Comparison of ENCODE assay signal across 21 cellular contexts in genomic region chr2:181395871-181396574, GRCh38.
A peak's percentile ranks its signal among the peaks of the same experiment; 100 is the strongest.
DNase-seq lines count a peak whose midpoint lies in the region; ATAC-seq and TF ChIP-seq lines count a peak whose summit lies in the region.
"Had no signal": no experiment of that assay in that cellular context is flagged by ENCODE, and none has a peak within 500 bp of the region (broad histone marks: within the 10 kb centered on the region; RNA-seq: fewer than 3 reads in every experiment).

No MANE protein-coding gene starts in this region.

- peak overlapping the region in 2 of 11 experiments; percentile 13 to 31; a peak in 3 of 22 replicates for H3K9ac ChIP-seq in BLaER1 treated with 17β-estradiol and CSF1 and Interleukin-3, amounts not matched to agents 10 nM and 100 nM
- peak overlapping the region; percentile 53 for H3K9ac ChIP-seq in Loucy (ENCODE audit: low read depth, low read length, poor library complexity, severe bottlenecking)
- no peak overlapping the region for H3K9ac ChIP-seq in SK-N-MC (ENCODE audit: insufficient read length)

- H3K79me2 ChIP-seq in Loucy (ENCODE audit: insufficient read depth, low read length) = no peaks in the 10 kb centered on the region

- H2AFZ ChIP-seq in Loucy (ENCODE audit: low read length) = no peak overlapping the region

- H3K27ac ChIP-seq in BLaER1 treated with 17β-estradiol and CSF1 and Interleukin-3, amounts not matched to agents 10 nM and 100 nM = peak overlapping the region in 10 of 11 experiments; percentile 25 to 78 (median 61); a peak in 18 of 22 replicates
- peak overlapping the region; percentile 54 for H3K27ac ChIP-seq in SK-N-MC
- H3K27ac ChIP-seq: cardiac muscle cell, tibial artery had no signal

- POLR2A ChIA-PET in HEK293T (lab: Yijun Ruan, JAX) = no interaction called here

- H3K4me2 ChIP-seq in BLaER1 treated with 17β-estradiol and CSF1 and Interleukin-3, amounts not matched to agents 10 nM and 100 nM = peak overlapping the region; percentile 12 to 88 (median 58); a peak in 21 of 22 replicates
- H3K4me2 ChIP-seq in Loucy (ENCODE audit: low read depth, low read length, poor library complexity, severe bottlenecking) = peak overlapping the region; percentile 58

- H3K4me3 Mint-ChIP-seq in immature natural killer cell = peak overlapping the region in 3 of 5 donors; percentile 48 to 64 (median 53)
- H3K4me3 Mint-ChIP-seq: T-helper 1 cell treated with Interleukin-12 subunit alpha and Interleukin-12 subunit beta and Interleukin-4 antibody, amounts not matched to agents 30 μg/mL and 1 μg/mL, for 36 hours had no signal

- H3K27me3 Mint-ChIP-seq in immature natural killer cell (ENCODE audit: low read depth in 3 of 3) = peaks cover 8 to 13% (median 9%) of the 10 kb centered on the region in 3 donors

- H3K4me1 Mint-ChIP-seq in immature natural killer cell = peaks cover 35 to 40% of the 10 kb centered on the region in 2 donors

- no peak for TF ChIP-seq CTCF in Loucy (conservative IDR thresholded peaks at IDR 0.05; ENCODE audit: low read length)

- H3K9me3 Mint-ChIP-seq in immature natural killer cell = no peaks in the 10 kb centered on the region

- H3K9me2 ChIP-seq in Loucy (replicated peaks; ENCODE audit: low read depth, low read length) = no peaks in the 10 kb centered on the region

- H3K27me3 ChIP-seq in BLaER1 treated with 17β-estradiol and CSF1 and Interleukin-3, amounts not matched to agents 10 nM and 100 nM = no peaks in the 10 kb centered on the region
- H3K27me3 ChIP-seq in Loucy (ENCODE audit: insufficient read depth, low read length, poor library complexity, severe bottlenecking) = no peaks in the 10 kb centered on the region
- H3K27me3 ChIP-seq: cardiac muscle cell, tibial artery had no signal

- 0 out of 20 replicates have a peak overlapping the region, but pooled peaks of 3 of the 10 experiments have one; percentile 8 to 11 (median 10) for H3K4me3 ChIP-seq in BLaER1 treated with 17β-estradiol and CSF1 and Interleukin-3, amounts not matched to agents 10 nM and 100 nM
- H3K4me3 ChIP-seq in Loucy (ENCODE audit: low read length, poor library complexity, severe bottlenecking) (peak overlapping the region; percentile 63), SK-N-MC (peak overlapping the region; percentile 11; the same call in 1 of the 2 replicates)
- H3K4me3 ChIP-seq: cardiac muscle cell, tibial artery had no signal

- peak overlapping the region; percentile 47 to 93 (median 88) for H3K27ac Mint-ChIP-seq in immature natural killer cell

- no peaks in the 10 kb centered on the region for H3K36me3 Mint-ChIP-seq in immature natural killer cell

- DNase-seq in SK-N-MC (ENCODE audit: low read depth, low spot score) = no peak
- no peak for DNase-seq in immature natural killer cell
- DNase-seq in HEK293T (ENCODE audit: extremely low spot score) = no peak
- no peak for DNase-seq in NCI-H524 treated with DMSO at 0.1 percent for 48 hours (lab: John Stamatoyannopoulos, UW)
- DNase-seq: activated CD4-positive, CD25-positive, alpha-beta regulatory T cell treated with anti-CD3 and anti-CD28 coated beads, Interleukin-2, amount 50 U/mL, for 72 hours; activated effector memory CD4-positive, alpha-beta T cell treated with Interleukin-2 at 50 U/mL for 16 hours; midbrain; NCI-H1417 treated with DMSO at 0.1 percent for 48 hours; NCI-H774; retina; stimulated activated CD4-positive, alpha-beta T cell treated with anti-CD3 and anti-CD28 coated beads, Interleukin-15, amount 100 ng/mL, for 24 hours; stimulated activated naive CD4-positive, alpha-beta T cell; tibial artery had no signal

- CTCF ChIA-PET in HEK293T (lab: Yijun Ruan, JAX) = no interaction called here

- no peaks in the 10 kb centered on the region for H3K36me3 ChIP-seq in BLaER1 treated with 17β-estradiol and CSF1 and Interleukin-3, amounts not matched to agents 10 nM and 100 nM
- H3K36me3 ChIP-seq in Loucy (ENCODE audit: insufficient read depth, low read length) = no peaks in the 10 kb centered on the region
- no peaks in the 10 kb centered on the region for H3K36me3 ChIP-seq in SK-N-MC (ENCODE audit: insufficient read depth, low read length)
- H3K36me3 ChIP-seq: cardiac muscle cell, tibial artery had no signal

- H4K20me1 ChIP-seq in BLaER1 treated with 17β-estradiol and CSF1 and Interleukin-3, amounts not matched to agents 10 nM and 100 nM = no peaks in the 10 kb centered on the region
- H4K20me1 ChIP-seq in Loucy (ENCODE audit: insufficient read depth, low read length, poor library complexity, severe bottlenecking) = no peaks in the 10 kb centered on the region

- ATAC-seq in HG03457 (IDR thresholded peaks at IDR 0.05; ENCODE audit: unreplicated experiment) (no peak), HG03135 (IDR thresholded peaks at IDR 0.05; ENCODE audit: unreplicated experiment) (no peak)
- ATAC-seq: esophagus mucosa, left lobe of liver had no signal

- peaks cover 0 to 21% (median 8%) of the 10 kb centered on the region in 11 experiments; a peak in 10 of 22 replicates for H3K9me3 ChIP-seq in BLaER1 treated with 17β-estradiol and CSF1 and Interleukin-3, amounts not matched to agents 10 nM and 100 nM (replicated peaks in 1 of 11)
- H3K9me3 ChIP-seq in Loucy (ENCODE audit: insufficient read depth, low read depth, low read length) (no peaks in the 10 kb centered on the region), SK-N-MC (ENCODE audit: low read depth, low read length) (no peaks in the 10 kb centered on the region)
- H3K9me3 ChIP-seq: tibial artery had no signal

- H3F3A ChIP-seq in Loucy (ENCODE audit: low read depth) = peaks cover 5% of the 10 kb centered on the region; the same call in 1 of the 2 replicates

- peaks cover 43 to 66% (median 54%) of the 10 kb centered on the region in 10 experiments for H3K4me1 ChIP-seq in BLaER1 treated with 17β-estradiol and CSF1 and Interleukin-3, amounts not matched to agents 10 nM and 100 nM
- peaks cover 67% of the 10 kb centered on the region for H3K4me1 ChIP-seq in Loucy (ENCODE audit: insufficient read depth, low read length, poor library complexity, severe bottlenecking)
- H3K4me1 ChIP-seq: tibial artery had no signal

TF ChIP-seq in HEK293T, 16 proteins besides CTCF, POLR2A, EP300 and RAD21:
- TF ChIP-seq SP1 (IDR thresholded peaks at IDR 0.05) (no peak), SUZ12 (IDR thresholded peaks at IDR 0.05) (no peak), FOXA1 (IDR thresholded peaks at IDR 0.05) (no peak), HDGF (IDR thresholded peaks at IDR 0.05; ENCODE audit: borderline replicate concordance) (no peak), PKNOX1 (IDR thresholded peaks at IDR 0.05) (no peak), ZNF384 (IDR thresholded peaks at IDR 0.05) (no peak), TARDBP (IDR thresholded peaks at IDR 0.05) (no peak), FOXK2 (IDR thresholded peaks at IDR 0.05) (no peak), FOXM1 (IDR thresholded peaks at IDR 0.05; ENCODE audit: borderline replicate concordance) (no peak), LEF1 (IDR thresholded peaks at IDR 0.05; ENCODE audit: borderline replicate concordance) (no peak), ARNT (IDR thresholded peaks at IDR 0.05) (no peak), NFRKB (IDR thresholded peaks at IDR 0.05) (no peak), ELF4 (IDR thresholded peaks at IDR 0.05) (no peak), CTBP1 (IDR thresholded peaks at IDR 0.05; ENCODE audit: borderline replicate concordance) (no peak), L3MBTL2 (conservative IDR thresholded peaks at IDR 0.05) (no peak)
TF ChIP-seq in HEK293T: peak in this region for 0.
